1 cellular context compared by ENCODE assay signal in the genomic region with DNA sequence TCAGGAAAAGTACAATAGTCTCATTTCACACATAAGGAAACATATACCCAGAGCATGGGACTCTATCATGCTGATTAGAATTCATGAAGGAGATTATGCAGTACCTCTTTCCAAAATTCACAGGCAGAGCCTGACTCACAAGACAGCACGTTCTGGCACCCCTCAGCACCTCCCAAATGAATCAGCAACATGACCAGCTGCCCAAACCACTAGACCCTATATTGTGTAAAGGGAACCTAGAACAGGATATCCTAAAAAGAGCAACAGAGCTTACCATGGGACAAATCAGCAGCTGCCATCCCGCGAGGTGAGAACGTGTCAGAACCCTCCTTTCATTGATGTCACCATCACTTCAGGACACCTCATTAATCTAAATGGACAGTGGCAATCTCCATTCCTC.
TF ChIP-seq lines count a peak whose summit lies in the region.

No MANE protein-coding gene starts in this region.

TF ChIP-seq in IMR-90, 13 proteins besides CTCF, POLR2A, EP300 and RAD21:
- TF ChIP-seq MAZ (IDR thresholded peaks at IDR 0.05; ENCODE audit: borderline replicate concordance, low read depth, low read length), result no peak
- TF ChIP-seq, protein P1, sequence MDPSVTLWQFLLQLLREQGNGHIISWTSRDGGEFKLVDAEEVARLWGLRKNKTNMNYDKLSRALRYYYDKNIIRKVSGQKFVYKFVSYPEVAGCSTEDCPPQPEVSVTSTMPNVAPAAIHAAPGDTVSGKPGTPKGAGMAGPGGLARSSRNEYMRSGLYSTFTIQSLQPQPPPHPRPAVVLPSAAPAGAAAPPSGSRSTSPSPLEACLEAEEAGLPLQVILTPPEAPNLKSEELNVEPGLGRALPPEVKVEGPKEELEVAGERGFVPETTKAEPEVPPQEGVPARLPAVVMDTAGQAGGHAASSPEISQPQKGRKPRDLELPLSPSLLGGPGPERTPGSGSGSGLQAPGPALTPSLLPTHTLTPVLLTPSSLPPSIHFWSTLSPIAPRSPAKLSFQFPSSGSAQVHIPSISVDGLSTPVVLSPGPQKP (IDR thresholded peaks at IDR 0.05; ENCODE audit: borderline replicate concordance, low read depth, low read length), result no peak
